9 cellular contexts compared by ENCODE assay signal in genomic region chr10:14958872-14959220, GRCh38. TPM values are rescaled to one million over a fixed set of nuclear protein-coding genes. Genes with fewer than 3 reads are reported as not detected.
A peak's percentile ranks its signal among the peaks of the same experiment; 100 is the strongest.
DNase-seq lines count a peak whose midpoint lies in the region; ATAC-seq and TF ChIP-seq lines count a peak whose summit lies in the region.
"Had no signal": no experiment of that assay in that cellular context is flagged by ENCODE, and none has a peak within 500 bp of the region (broad histone marks: within the 10 kb centered on the region; RNA-seq: fewer than 3 reads in every experiment).

No MANE protein-coding gene starts in this region.

- peaks cover 12% of the 10 kb centered on the region for H3K4me1 Mint-ChIP-seq in mesothelial cell of epicardium

- no peaks in the 10 kb centered on the region for H3K27me3 Mint-ChIP-seq in mesothelial cell of epicardium (ENCODE audit: low read depth)

- peak overlapping the region; percentile 82 for H3K4me2 ChIP-seq in mammary epithelial cell (ENCODE audit: insufficient read depth, low read depth, low read length)

- H3K9ac ChIP-seq in mammary epithelial cell (ENCODE audit: insufficient read depth, low read length) = peak overlapping the region; percentile 47

- H3K27me3 ChIP-seq in heart left ventricle = no peaks in the 10 kb centered on the region
- H3K27me3 ChIP-seq in mammary epithelial cell (ENCODE audit: insufficient read depth, low read length) = no peaks in the 10 kb centered on the region
- no peaks in the 10 kb centered on the region for H3K27me3 ChIP-seq in vagina

- in situ Hi-C loops in mammary epithelial cell (cut with MboI; ENCODE audit: low sequenced_read_pairs in 2 of 2) = no loop called here

- CTCF ChIA-PET in mammary epithelial cell (lab: Charles Lee; ENCODE audit: low non-redundant PET) = interaction anchor here (0.6 to 0.7 kb wide), 2 partner anchors 125 to 148 kb away, joined by 3 to 4 read pairs; no protein-coding TSS in a partner anchor

- TF ChIP-seq POLR2A in heart left ventricle (IDR thresholded peaks at IDR 0.05) (no peak), vagina (IDR thresholded peaks at IDR 0.05) (no peak)

- peak overlapping the region; percentile 86 for H3K4me3 Mint-ChIP-seq in mesothelial cell of epicardium

- no peaks in the 10 kb centered on the region for H3K36me3 Mint-ChIP-seq in mesothelial cell of epicardium

- H3K79me2 ChIP-seq in mammary epithelial cell (ENCODE audit: insufficient read depth, low read length) = peaks cover 3% of the 10 kb centered on the region

- BruUV-seq in mammary epithelial cell (replicated peaks; lab: Mats Ljungman, UMichigan) = TSS peak; percentile 65

- H3K27ac Mint-ChIP-seq in mesothelial cell of epicardium = peak overlapping the region; percentile 99

- no peak for TF ChIP-seq CTCF in heart left ventricle (IDR thresholded peaks at IDR 0.05)
- TF ChIP-seq CTCF in mammary epithelial cell (conservative IDR thresholded peaks at IDR 0.05 in 1 of 2, IDR thresholded peaks at IDR 0.05 in 1 of 2; ENCODE audit: extremely low read depth in 1 of 2, insufficient read depth in 1 of 2, low read depth in 1 of 2, low read length in 2 of 2) = no peak
- TF ChIP-seq CTCF in mesothelial cell of epicardium (IDR thresholded peaks at IDR 0.05; ENCODE audit: unreplicated experiment) = no peak
- TF ChIP-seq CTCF in vagina (IDR thresholded peaks at IDR 0.05) = no peak

- dilution Hi-C loops in mammary epithelial cell (cut with HindIII; ENCODE audit: low sequenced_read_pairs) = no loop called here

- H3K4me1 ChIP-seq in heart left ventricle = peaks cover 0 to 21% (median 6%) of the 10 kb centered on the region in 12 donors
- H3K4me1 ChIP-seq in mammary epithelial cell (ENCODE audit: insufficient read depth, low read length) = peaks cover 13% of the 10 kb centered on the region
- no peaks in the 10 kb centered on the region for H3K4me1 ChIP-seq in vagina

- H3K9me3 Mint-ChIP-seq in mesothelial cell of epicardium = no peaks in the 10 kb centered on the region

- peak overlapping the region; percentile 76 to 99 (median 94) for H3K27ac ChIP-seq in heart left ventricle
- peak overlapping the region; percentile 25 for H3K27ac ChIP-seq in mammary epithelial cell (ENCODE audit: insufficient read depth, low read depth, low read length)
- peak overlapping the region; percentile 91 for H3K27ac ChIP-seq in vagina

- peak overlapping the region; percentile 35 to 93 (median 74) for H3K4me3 ChIP-seq in heart left ventricle
- peak overlapping the region; percentile 70 to 87 (median 73) for H3K4me3 ChIP-seq in mammary epithelial cell (replicated peaks in 1 of 3; ENCODE audit: insufficient read depth in 1 of 3, low read depth in 2 of 3, low read length in 3 of 3)
- H3K4me3 ChIP-seq in vagina = peak overlapping the region; percentile 65 to 76

- 38 to 45% (median 41%) methylated on average over 12 of the region's 12 CpGs for WGBS in heart left ventricle, 4 donors
- 29% methylated on average over 10 of the region's 12 CpGs for WGBS in mammary epithelial cell (ENCODE audit: low coverage, missing lambda C conversion rate)

- DNase-seq in heart left ventricle = no peak
- no peak for DNase-seq in cardiac septum (ENCODE audit: low spot score)
- no peak for DNase-seq in mammary epithelial cell
- no peak for DNase-seq in mesothelial cell of epicardium (ENCODE audit: low spot score in 2 of 2, unreplicated experiment in 2 of 2)
- DNase-seq in vagina (ENCODE audit: extremely low spot score in 2 of 2) = no peak
- DNase-seq in stimulated activated CD4-positive, alpha-beta T cell treated with anti-CD3 and anti-CD28 coated beads, Interleukin-4, amount 100 ng/mL, for 4 hours = no peak
- no peak for DNase-seq in GOT3 (lab: John Stamatoyannopoulos, UW)

- H3K36me3 ChIP-seq in heart left ventricle = no peaks in the 10 kb centered on the region
- no peaks in the 10 kb centered on the region for H3K36me3 ChIP-seq in mammary epithelial cell (ENCODE audit: insufficient read depth, low read length)
- no peaks in the 10 kb centered on the region for H3K36me3 ChIP-seq in vagina

- intact Hi-C loops in heart left ventricle (cut with DNase I) = loop anchor here in 9 of 10 donors (1.0 to 10.0 kb wide), 8 partner anchors 81 to 344 kb away; partner anchors contain the start of genes RPP38 (in 8 of the 9), CDNF (in 3 of the 9), HSPA14 (in 3 of the 9) and MSANTD7 (in 3 of the 9)
- intact Hi-C loops in cardiac septum (cut with DNase I) = loop anchor here (5.0 kb wide), 1 partner anchor 82 kb away; the partner anchor contains the start of gene SUV39H2
- intact Hi-C loops in mammary epithelial cell (cut with micrococcal nuclease) = loop anchor here (1.0 to 2.0 kb wide), 3 partner anchors 54 to 138 kb away; partner anchors contain the start of genes RPP38 and SUV39H2
- intact Hi-C loops in vagina (cut with DNase I) = loop anchor here (10.0 kb wide), 1 partner anchor 136 kb away; the partner anchor contains the start of gene RPP38

- H4K20me1 ChIP-seq in mammary epithelial cell (ENCODE audit: insufficient read depth, low read length) = no peaks in the 10 kb centered on the region

- ATAC-seq in heart left ventricle (no peak), HG03175 (IDR thresholded peaks at IDR 0.05; ENCODE audit: unreplicated experiment) (no peak)

- peak overlapping the region; percentile 93 for H2AFZ ChIP-seq in mammary epithelial cell (ENCODE audit: low read depth, low read length)

- H3K9me3 ChIP-seq in heart left ventricle (no peaks in the 10 kb centered on the region), mammary epithelial cell (replicated peaks; ENCODE audit: insufficient read depth, low read length) (no peaks in the 10 kb centered on the region), vagina (no peaks in the 10 kb centered on the region)

RNA-seq across cellular contexts. Expression of gene MEIG1, which starts 0.3 kb away (rescaled TPM):
- total RNA-seq in heart left ventricle (under 1 TPM in 1 of 9 donors, not detected in 8; 0.85 TPM), cardiac septum (0.54 TPM), mammary epithelial cell (under 1 TPM in 1 of 2 donors, not detected in 1; 0.68 TPM), mesothelial cell of epicardium (0.56 to 0.77 TPM in 2 of 3 replicates, not detected in the other), vagina (not detected)
- polyA plus RNA-seq in heart left ventricle (not detected), mammary epithelial cell (not detected)
- not detected for polyA minus RNA-seq in mammary epithelial cell
- total RNA-seq: LHCN-M2 had no signal

RNA-seq across cellular contexts. Expression of gene DCLRE1C, which starts 5.0 kb away (rescaled TPM):
- 1 to 10 TPM; 2.5 to 9.6 (median 5.3) TPM for total RNA-seq in heart left ventricle
- 1 to 10 TPM; 2.0 to 5.9 TPM for polyA plus RNA-seq in heart left ventricle
- total RNA-seq in cardiac septum = 3.2 TPM
- total RNA-seq in mammary epithelial cell = 1 to 10 TPM; 8.8 to 9.6 TPM
- polyA plus RNA-seq in mammary epithelial cell = 4.2 TPM
- polyA minus RNA-seq in mammary epithelial cell = 4.3 TPM
- total RNA-seq in mesothelial cell of epicardium = 9.4 to 11.9 TPM (median 10.5 TPM) in 3 replicates
- total RNA-seq in vagina = 13.5 TPM

Comparison
In these comparisons a context has a peak if more than half of its experiments do, and no peak if none do; other contexts are left out.
1. H3K27ac ChIP-seq: peak in every context shown above with its lines; median percentile 94 in heart left ventricle; 91 in vagina; 25 in mammary epithelial cell.